1 cellular context compared by ENCODE assay signal in the genomic region with DNA sequence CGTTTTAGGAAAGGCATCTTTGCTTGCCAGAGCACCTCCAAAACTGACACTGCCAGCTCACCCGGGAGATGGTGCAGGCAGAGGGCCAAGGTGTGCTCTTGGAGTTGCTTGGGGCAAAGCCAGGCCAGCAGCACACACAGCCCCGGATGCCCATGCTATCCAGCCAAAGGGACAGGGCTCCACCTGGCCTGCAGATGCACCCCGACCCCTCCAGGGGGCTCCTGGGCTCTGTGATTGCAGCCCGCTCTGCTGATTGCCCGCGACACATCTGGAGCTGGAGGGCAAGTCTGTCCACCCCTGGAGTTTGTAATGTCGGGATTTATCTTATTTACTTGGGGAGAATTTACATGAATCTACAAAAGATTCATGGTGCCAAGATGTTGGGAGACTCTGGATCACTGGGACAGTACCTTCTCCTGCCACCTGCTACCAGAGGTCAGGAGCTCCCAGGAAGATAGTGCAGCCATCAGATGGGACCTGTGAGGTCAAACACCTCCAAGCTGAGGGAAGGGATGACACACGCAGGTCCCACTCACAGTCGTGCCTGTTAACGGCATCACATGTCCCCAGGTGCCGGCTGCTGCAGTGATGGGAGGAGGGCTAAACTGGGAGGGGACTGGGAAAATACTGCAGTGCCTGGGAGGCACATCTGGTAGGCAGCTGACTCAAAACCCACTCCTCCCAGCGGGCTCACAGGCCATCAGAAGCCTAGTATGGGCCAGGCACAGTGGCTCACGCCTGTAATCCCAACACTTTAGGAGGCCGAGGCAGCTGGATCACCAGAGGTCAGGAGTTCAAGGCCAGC.
TF ChIP-seq lines count a peak whose summit lies in the region.

No MANE protein-coding gene starts in this region.

TF ChIP-seq in IMR-90, 13 proteins besides CTCF, POLR2A, EP300 and RAD21:
- TF ChIP-seq SMC3 (IDR thresholded peaks at IDR 0.05; ENCODE audit: low read depth, low read length) (peak; percentile 55), MXI1 (IDR thresholded peaks at IDR 0.05; ENCODE audit: borderline replicate concordance, low read depth, low read length) (no peak)
